ENCODE assay signal across 7 cellular contexts in the genomic region with DNA sequence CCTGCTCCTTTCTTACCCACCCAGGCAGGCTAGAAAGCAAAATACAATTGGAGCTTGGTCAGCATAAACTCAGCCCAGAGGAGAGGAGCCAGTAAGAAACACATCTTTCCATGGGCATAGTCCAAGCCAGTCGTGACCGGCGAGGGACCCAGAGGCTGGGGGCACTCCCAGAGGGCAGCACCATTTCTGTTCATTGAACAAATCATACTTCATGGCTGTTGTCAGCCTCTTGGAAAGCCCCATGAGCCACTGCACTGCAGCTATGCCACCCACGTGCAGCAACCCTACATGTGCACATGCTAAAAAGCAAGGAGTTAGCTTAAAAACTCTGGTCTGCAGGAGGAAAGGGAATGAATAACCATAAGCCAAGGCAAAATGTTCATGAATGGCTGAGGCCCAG.
"Had no signal": no experiment of that assay in that cellular context is flagged by ENCODE, and none has a peak within 500 bp of the region (broad histone marks: within the 10 kb centered on the region; RNA-seq: fewer than 3 reads in every experiment).

No MANE protein-coding gene starts in this region.

- H3K27ac ChIP-seq: HL-60, KMS-11 had no signal

- DNase-seq: IMR-90, KBM-7, KG1 had no signal

- FAIRE-seq: HepG2, K562 had no signal

- H3K9ac ChIP-seq: KMS-11 had no signal

- H3K4me3 ChIP-seq: K562 had no signal

- H3K4me2 ChIP-seq: KMS-11 had no signal

- ATAC-seq: HepG2, K562 had no signal
